1 cellular context compared by ENCODE assay signal in the genomic region with DNA sequence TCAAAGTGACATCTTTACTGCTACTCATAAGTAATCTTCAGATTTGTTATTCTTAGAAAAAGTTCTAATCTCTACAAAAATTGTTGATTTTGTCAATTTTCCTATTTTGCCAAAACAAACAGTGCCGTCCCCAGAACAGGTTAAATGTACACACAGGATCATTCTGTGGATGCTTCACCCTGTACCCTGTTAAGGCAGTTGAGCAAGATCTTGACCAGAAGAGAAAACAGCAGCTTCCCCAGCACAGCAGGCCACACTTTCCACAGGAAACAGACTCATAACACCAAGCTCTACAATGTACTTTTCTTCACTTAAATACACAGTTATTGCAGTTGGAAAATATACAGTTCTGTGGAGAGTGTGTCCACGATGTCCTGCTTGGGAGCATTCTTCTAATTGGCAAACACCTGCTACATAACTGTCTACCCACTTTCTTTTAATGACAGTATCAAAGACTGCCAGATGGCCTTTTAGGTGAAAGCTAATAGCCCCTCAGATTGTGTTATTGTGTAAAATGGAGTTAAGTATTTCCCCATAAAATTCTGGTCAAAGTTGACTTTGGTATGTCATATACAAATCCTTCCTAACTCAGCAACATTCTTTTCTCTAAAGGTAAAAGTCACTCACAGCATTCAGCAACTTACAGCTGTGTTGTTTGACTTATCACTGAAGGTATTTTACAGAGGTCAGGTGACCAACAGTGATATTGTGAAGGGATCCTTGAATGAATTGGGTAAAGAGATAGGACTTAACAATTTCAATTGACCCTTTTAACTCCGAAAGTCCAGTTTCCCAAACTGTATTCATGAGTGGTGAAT.
A peak's percentile ranks its signal among the peaks of the same experiment; 100 is the strongest.
TF ChIP-seq lines count a peak whose summit lies in the region.

No MANE protein-coding gene starts in this region.

TF ChIP-seq in HepG2, 621 proteins besides CTCF, POLR2A, EP300 and RAD21 (continued from another document):
- TF ChIP-seq, protein P1, sequence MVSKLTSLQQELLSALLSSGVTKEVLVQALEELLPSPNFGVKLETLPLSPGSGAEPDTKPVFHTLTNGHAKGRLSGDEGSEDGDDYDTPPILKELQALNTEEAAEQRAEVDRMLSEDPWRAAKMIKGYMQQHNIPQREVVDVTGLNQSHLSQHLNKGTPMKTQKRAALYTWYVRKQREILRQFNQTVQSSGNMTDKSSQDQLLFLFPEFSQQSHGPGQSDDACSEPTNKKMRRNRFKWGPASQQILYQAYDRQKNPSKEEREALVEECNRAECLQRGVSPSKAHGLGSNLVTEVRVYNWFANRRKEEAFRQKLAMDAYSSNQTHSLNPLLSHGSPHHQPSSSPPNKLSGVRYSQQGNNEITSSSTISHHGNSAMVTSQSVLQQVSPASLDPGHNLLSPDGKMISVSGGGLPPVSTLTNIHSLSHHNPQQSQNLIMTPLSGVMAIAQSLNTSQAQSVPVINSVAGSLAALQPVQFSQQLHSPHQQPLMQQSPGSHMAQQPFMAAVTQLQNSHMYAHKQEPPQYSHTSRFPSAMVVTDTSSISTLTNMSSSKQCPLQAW (CRISPR knock-in tag; IDR thresholded peaks at IDR 0.05), result peak; percentile 94
- TF ChIP-seq ZNF3 (CRISPR knock-in tag; IDR thresholded peaks at IDR 0.05), result peak; percentile 64; the same call in 1 of the 2 replicates
- TF ChIP-seq, protein P2, sequence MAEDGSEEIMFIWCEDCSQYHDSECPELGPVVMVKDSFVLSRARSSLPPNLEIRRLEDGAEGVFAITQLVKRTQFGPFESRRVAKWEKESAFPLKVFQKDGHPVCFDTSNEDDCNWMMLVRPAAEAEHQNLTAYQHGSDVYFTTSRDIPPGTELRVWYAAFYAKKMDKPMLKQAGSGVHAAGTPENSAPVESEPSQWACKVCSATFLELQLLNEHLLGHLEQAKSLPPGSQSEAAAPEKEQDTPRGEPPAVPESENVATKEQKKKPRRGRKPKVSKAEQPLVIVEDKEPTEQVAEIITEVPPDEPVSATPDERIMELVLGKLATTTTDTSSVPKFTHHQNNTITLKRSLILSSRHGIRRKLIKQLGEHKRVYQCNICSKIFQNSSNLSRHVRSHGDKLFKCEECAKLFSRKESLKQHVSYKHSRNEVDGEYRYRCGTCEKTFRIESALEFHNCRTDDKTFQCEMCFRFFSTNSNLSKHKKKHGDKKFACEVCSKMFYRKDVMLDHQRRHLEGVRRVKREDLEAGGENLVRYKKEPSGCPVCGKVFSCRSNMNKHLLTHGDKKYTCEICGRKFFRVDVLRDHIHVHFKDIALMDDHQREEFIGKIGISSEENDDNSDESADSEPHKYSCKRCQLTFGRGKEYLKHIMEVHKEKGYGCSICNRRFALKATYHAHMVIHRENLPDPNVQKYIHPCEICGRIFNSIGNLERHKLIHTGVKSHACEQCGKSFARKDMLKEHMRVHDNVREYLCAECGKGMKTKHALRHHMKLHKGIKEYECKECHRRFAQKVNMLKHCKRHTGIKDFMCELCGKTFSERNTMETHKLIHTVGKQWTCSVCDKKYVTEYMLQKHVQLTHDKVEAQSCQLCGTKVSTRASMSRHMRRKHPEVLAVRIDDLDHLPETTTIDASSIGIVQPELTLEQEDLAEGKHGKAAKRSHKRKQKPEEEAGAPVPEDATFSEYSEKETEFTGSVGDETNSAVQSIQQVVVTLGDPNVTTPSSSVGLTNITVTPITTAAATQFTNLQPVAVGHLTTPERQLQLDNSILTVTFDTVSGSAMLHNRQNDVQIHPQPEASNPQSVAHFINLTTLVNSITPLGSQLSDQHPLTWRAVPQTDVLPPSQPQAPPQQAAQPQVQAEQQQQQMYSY (CRISPR knock-in tag; IDR thresholded peaks at IDR 0.05), result no peak
- TF ChIP-seq ZNF230 (CRISPR knock-in tag; IDR thresholded peaks at IDR 0.05), result peak; percentile 64; the same call in 1 of the 2 replicates
- TF ChIP-seq, protein P3, sequence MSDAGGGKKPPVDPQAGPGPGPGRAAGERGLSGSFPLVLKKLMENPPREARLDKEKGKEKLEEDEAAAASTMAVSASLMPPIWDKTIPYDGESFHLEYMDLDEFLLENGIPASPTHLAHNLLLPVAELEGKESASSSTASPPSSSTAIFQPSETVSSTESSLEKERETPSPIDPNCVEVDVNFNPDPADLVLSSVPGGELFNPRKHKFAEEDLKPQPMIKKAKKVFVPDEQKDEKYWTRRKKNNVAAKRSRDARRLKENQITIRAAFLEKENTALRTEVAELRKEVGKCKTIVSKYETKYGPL (CRISPR knock-in tag; IDR thresholded peaks at IDR 0.05), result 0 out of 2 replicates have a peak, but pooled peaks have one; percentile 28
- no peak for TF ChIP-seq ZNF720 (CRISPR knock-in tag; IDR thresholded peaks at IDR 0.05)
- peak; percentile 99 for TF ChIP-seq MEF2D (CRISPR knock-in tag; IDR thresholded peaks at IDR 0.05)
- TF ChIP-seq GZF1 (CRISPR knock-in tag; IDR thresholded peaks at IDR 0.05), result peak; percentile 27
- no peak for TF ChIP-seq ONECUT2 (CRISPR knock-in tag; IDR thresholded peaks at IDR 0.05)
- TF ChIP-seq, protein P4, sequence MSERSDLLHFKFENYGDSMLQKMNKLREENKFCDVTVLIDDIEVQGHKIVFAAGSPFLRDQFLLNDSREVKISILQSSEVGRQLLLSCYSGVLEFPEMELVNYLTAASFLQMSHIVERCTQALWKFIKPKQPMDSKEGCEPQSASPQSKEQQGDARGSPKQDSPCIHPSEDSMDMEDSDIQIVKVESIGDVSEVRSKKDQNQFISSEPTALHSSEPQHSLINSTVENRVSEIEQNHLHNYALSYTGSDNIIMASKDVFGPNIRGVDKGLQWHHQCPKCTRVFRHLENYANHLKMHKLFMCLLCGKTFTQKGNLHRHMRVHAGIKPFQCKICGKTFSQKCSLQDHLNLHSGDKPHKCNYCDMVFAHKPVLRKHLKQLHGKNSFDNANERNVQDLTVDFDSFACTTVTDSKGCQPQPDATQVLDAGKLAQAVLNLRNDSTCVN (CRISPR knock-in tag; IDR thresholded peaks at IDR 0.05; ENCODE audit: borderline replicate concordance), result peak; percentile 84; the same call in 1 of the 2 replicates
- peak; percentile 21; the same call in 1 of the 2 replicates for TF ChIP-seq BORCS8-MEF2B (CRISPR knock-in tag; IDR thresholded peaks at IDR 0.05)
- TF ChIP-seq PAF1 (CRISPR knock-in tag; IDR thresholded peaks at IDR 0.05), result no peak
- peak; percentile 80; the same call in 1 of the 2 replicates for TF ChIP-seq STAT5B (CRISPR knock-in tag; IDR thresholded peaks at IDR 0.05)
- TF ChIP-seq SOX5 (CRISPR knock-in tag; IDR thresholded peaks at IDR 0.05; ENCODE audit: borderline replicate concordance), result peak; percentile 89
- TF ChIP-seq ZNF282 (IDR thresholded peaks at IDR 0.05; ENCODE audit: partially characterized antibody), result no peak
- no peak for TF ChIP-seq CENPT (CRISPR knock-in tag; IDR thresholded peaks at IDR 0.05; ENCODE audit: low read depth)
- TF ChIP-seq ZKSCAN8 (CRISPR knock-in tag; IDR thresholded peaks at IDR 0.05; ENCODE audit: borderline replicate concordance), result peak; percentile 91
- TF ChIP-seq ZNF138 (CRISPR knock-in tag; IDR thresholded peaks at IDR 0.05; ENCODE audit: low read depth), result no peak
